18 cellular contexts compared by ENCODE assay signal in genomic region chr14:70901218-70901772, GRCh38. TPM values are rescaled to one million over a fixed set of nuclear protein-coding genes. Genes with fewer than 3 reads are reported as not detected.
DNase-seq lines count a peak whose midpoint lies in the region; ATAC-seq and TF ChIP-seq lines count a peak whose summit lies in the region.
"Had no signal": no experiment of that assay in that cellular context is flagged by ENCODE, and none has a peak within 500 bp of the region (broad histone marks: within the 10 kb centered on the region; RNA-seq: fewer than 3 reads in every experiment).

No MANE protein-coding gene starts in this region.

- intact Hi-C loops in activated CD8-positive, alpha-beta T cell treated with anti-CD3 and anti-CD28 coated beads for 36 hours (cut with micrococcal nuclease), result no loop called here

- no peak overlapping the region for H3K4me3 Mint-ChIP-seq in activated CD8-positive, alpha-beta T cell treated with anti-CD3 and anti-CD28 coated beads for 36 hours
- no peak overlapping the region for H3K4me3 Mint-ChIP-seq in activated CD8-positive, alpha-beta T cell treated with anti-CD3 and anti-CD28 coated beads, Interleukin-2, amount 10 ng/mL, durations not matched to agents 7 days and 5 days
- H3K4me3 Mint-ChIP-seq in stimulated activated naive CD8-positive, alpha-beta T cell treated with anti-CD3 and anti-CD28 coated beads, Interleukin-15, amount 100 ng/mL, for 72 hours, result no peak overlapping the region
- H3K4me3 Mint-ChIP-seq: naive thymus-derived CD8-positive, alpha-beta T cell had no signal

- no peak for DNase-seq in activated CD8-positive, alpha-beta T cell treated with anti-CD3 and anti-CD28 coated beads for 36 hours
- no peak for DNase-seq in activated CD8-positive, alpha-beta T cell treated with anti-CD3 and anti-CD28 coated beads, Interleukin-2, amount 10 ng/mL, durations not matched to agents 7 days and 5 days
- peak; percentile 64 for DNase-seq in fibroblast of the aortic adventitia (ENCODE audit: low read depth)
- no peak for DNase-seq in stimulated activated naive CD8-positive, alpha-beta T cell treated with anti-CD3 and anti-CD28 coated beads, Interleukin-15, amount 100 ng/mL, for 72 hours
- no peak for DNase-seq in stimulated activated CD4-positive, alpha-beta T cell treated with anti-CD3 and anti-CD28 coated beads, Interleukin-15, amount 100 ng/mL, for 24 hours
- DNase-seq: Caco-2; GOT3; hypothalamus; KBM-7; naive thymus-derived CD8-positive, alpha-beta T cell; NCI-H1417; stimulated activated CD4-positive, alpha-beta T cell treated with anti-CD3 and anti-CD28 coated beads, Interleukin-2, amount 100 ng/mL, for 48 hours; upper lobe of right lung had no signal

- H3K27me3 Mint-ChIP-seq in activated CD8-positive, alpha-beta T cell treated with anti-CD3 and anti-CD28 coated beads for 36 hours, result no peaks in the 10 kb centered on the region
- no peaks in the 10 kb centered on the region for H3K27me3 Mint-ChIP-seq in activated CD8-positive, alpha-beta T cell treated with anti-CD3 and anti-CD28 coated beads, Interleukin-2, amount 10 ng/mL, durations not matched to agents 7 days and 5 days (ENCODE audit: low read depth)
- no peaks in the 10 kb centered on the region for H3K27me3 Mint-ChIP-seq in stimulated activated naive CD8-positive, alpha-beta T cell treated with anti-CD3 and anti-CD28 coated beads, Interleukin-15, amount 100 ng/mL, for 72 hours

- TF ChIP-seq CTCF in activated CD8-positive, alpha-beta T cell treated with anti-CD3 and anti-CD28 coated beads for 36 hours (IDR thresholded peaks at IDR 0.05), result no peak
- TF ChIP-seq CTCF in fibroblast of the aortic adventitia (IDR thresholded peaks at IDR 0.05; ENCODE audit: insufficient read depth, low read length), result no peak

- H3K36me3 Mint-ChIP-seq in activated CD8-positive, alpha-beta T cell treated with anti-CD3 and anti-CD28 coated beads for 36 hours (ENCODE audit: low read depth), result no peaks in the 10 kb centered on the region
- H3K36me3 Mint-ChIP-seq in activated CD8-positive, alpha-beta T cell treated with anti-CD3 and anti-CD28 coated beads, Interleukin-2, amount 10 ng/mL, durations not matched to agents 7 days and 5 days (ENCODE audit: low read depth), result peaks cover 5% of the 10 kb centered on the region
- H3K36me3 Mint-ChIP-seq: naive thymus-derived CD8-positive, alpha-beta T cell had no signal

- POLR2A ChIA-PET in activated CD8-positive, alpha-beta T cell treated with anti-CD3 and anti-CD28 coated beads for 36 hours (lab: Charles Lee), result interaction anchor here (1.1 to 12.3 kb wide), 3 partner anchors 8 to 17 kb away, joined by 3 to 163 read pairs (median 3); no protein-coding TSS in a partner anchor
- POLR2A ChIA-PET in activated CD8-positive, alpha-beta T cell treated with anti-CD3 and anti-CD28 coated beads, Interleukin-2, amount 10 ng/mL, durations not matched to agents 7 days and 5 days (lab: Charles Lee), result no interaction called here

- no peak overlapping the region for H3K4me3 ChIP-seq in fibroblast of the aortic adventitia (ENCODE audit: low read depth, low read length)
- H3K4me3 ChIP-seq: coronary artery, upper lobe of right lung had no signal

- peaks cover 54% of the 10 kb centered on the region for H3K4me1 Mint-ChIP-seq in activated CD8-positive, alpha-beta T cell treated with anti-CD3 and anti-CD28 coated beads for 36 hours (ENCODE audit: low read depth)
- H3K4me1 Mint-ChIP-seq in activated CD8-positive, alpha-beta T cell treated with anti-CD3 and anti-CD28 coated beads, Interleukin-2, amount 10 ng/mL, durations not matched to agents 7 days and 5 days (ENCODE audit: low read depth), result peaks cover 57% of the 10 kb centered on the region
- H3K4me1 Mint-ChIP-seq in stimulated activated naive CD8-positive, alpha-beta T cell treated with anti-CD3 and anti-CD28 coated beads, Interleukin-15, amount 100 ng/mL, for 72 hours, result peaks cover 78% of the 10 kb centered on the region

- CTCF ChIA-PET in activated CD8-positive, alpha-beta T cell treated with anti-CD3 and anti-CD28 coated beads for 36 hours (lab: Charles Lee), result interaction anchor here (1.1 to 5.2 kb wide), 8 partner anchors 12 to 83 kb away, joined by 3 to 21 read pairs (median 8); no protein-coding TSS in a partner anchor
- CTCF ChIA-PET in activated CD8-positive, alpha-beta T cell treated with anti-CD3 and anti-CD28 coated beads, Interleukin-2, amount 10 ng/mL, durations not matched to agents 7 days and 5 days (lab: Charles Lee), result interaction anchor here (0.9 to 7.4 kb wide), 8 partner anchors 9 to 83 kb away, joined by 3 to 187 read pairs (median 7); no protein-coding TSS in a partner anchor

- H3K9me3 Mint-ChIP-seq in activated CD8-positive, alpha-beta T cell treated with anti-CD3 and anti-CD28 coated beads for 36 hours, result peaks cover 2% of the 10 kb centered on the region
- peaks cover 3% of the 10 kb centered on the region for H3K9me3 Mint-ChIP-seq in activated CD8-positive, alpha-beta T cell treated with anti-CD3 and anti-CD28 coated beads, Interleukin-2, amount 10 ng/mL, durations not matched to agents 7 days and 5 days (ENCODE audit: insufficient read depth)
- H3K9me3 Mint-ChIP-seq in stimulated activated naive CD8-positive, alpha-beta T cell treated with anti-CD3 and anti-CD28 coated beads, Interleukin-15, amount 100 ng/mL, for 72 hours, result no peaks in the 10 kb centered on the region
- H3K9me3 Mint-ChIP-seq: naive thymus-derived CD8-positive, alpha-beta T cell had no signal

- no peak for ATAC-seq in activated CD8-positive, alpha-beta T cell treated with anti-CD3 and anti-CD28 coated beads for 36 hours
- ATAC-seq in activated CD8-positive, alpha-beta T cell treated with anti-CD3 and anti-CD28 coated beads, Interleukin-2, amount 10 ng/mL, durations not matched to agents 7 days and 5 days, result no peak
- ATAC-seq in SK-N-SH treated with all-trans-retinoic acid at 6 μM for 48 hours (peak; percentile 68), GM18867 (IDR thresholded peaks at IDR 0.05; ENCODE audit: unreplicated experiment) (no peak), HG03378 (IDR thresholded peaks at IDR 0.05; ENCODE audit: unreplicated experiment) (no peak)
- ATAC-seq in stimulated activated naive CD8-positive, alpha-beta T cell treated with anti-CD3 and anti-CD28 coated beads, Interleukin-15, amount 100 ng/mL, for 72 hours, result peak; percentile 22
- ATAC-seq: esophagus mucosa; naive thymus-derived CD8-positive, alpha-beta T cell; upper lobe of right lung had no signal

- H3K27ac Mint-ChIP-seq in activated CD8-positive, alpha-beta T cell treated with anti-CD3 and anti-CD28 coated beads for 36 hours, result peak overlapping the region; percentile 54
- H3K27ac Mint-ChIP-seq in activated CD8-positive, alpha-beta T cell treated with anti-CD3 and anti-CD28 coated beads, Interleukin-2, amount 10 ng/mL, durations not matched to agents 7 days and 5 days, result no peak overlapping the region
- no peak overlapping the region for H3K27ac Mint-ChIP-seq in stimulated activated naive CD8-positive, alpha-beta T cell treated with anti-CD3 and anti-CD28 coated beads, Interleukin-15, amount 100 ng/mL, for 72 hours

TF ChIP-seq in SK-N-SH treated with all-trans-retinoic acid at 6 μM for 48 hours, 23 proteins besides CTCF, POLR2A, EP300 and RAD21:
- TF ChIP-seq ISL1 (CRISPR knock-in tag; IDR thresholded peaks at IDR 0.05), result peak; percentile 57
- TF ChIP-seq ZNF8 (CRISPR knock-in tag; IDR thresholded peaks at IDR 0.05), result no peak
- 0 out of 2 replicates have a peak, but pooled peaks have one; percentile 18 for TF ChIP-seq CREB5 (CRISPR knock-in tag; IDR thresholded peaks at IDR 0.05; ENCODE audit: low read depth)

RNA-seq across cellular contexts. Expression of gene PCNX1, which starts 6.0 kb away (rescaled TPM):
- 10 to 100 TPM; 32.7 to 42.6 TPM for total RNA-seq in activated CD8-positive, alpha-beta T cell treated with anti-CD3 and anti-CD28 coated beads for 36 hours
- 10 to 100 TPM; 67.8 to 68.9 TPM for total RNA-seq in activated CD8-positive, alpha-beta T cell treated with anti-CD3 and anti-CD28 coated beads, Interleukin-2, amount 10 ng/mL, durations not matched to agents 7 days and 5 days
- total RNA-seq in fibroblast of the aortic adventitia (ENCODE audit: low replicate concordance), result 47.4 and 138 TPM in 2 replicates

Comparison
In these comparisons a context has a peak if more than half of its experiments do, and no peak if none do; other contexts are left out.
1. ATAC-seq: peak in SK-N-SH treated with all-trans-retinoic acid at 6 μM for 48 hours (single experiment) and stimulated activated naive CD8-positive, alpha-beta T cell treated with anti-CD3 and anti-CD28 coated beads, Interleukin-15, amount 100 ng/mL, for 72 hours (single experiment); none in activated CD8-positive, alpha-beta T cell treated with anti-CD3 and anti-CD28 coated beads for 36 hours (single experiment), activated CD8-positive, alpha-beta T cell treated with anti-CD3 and anti-CD28 coated beads, Interleukin-2, amount 10 ng/mL, durations not matched to agents 7 days and 5 days (single experiment), GM18867 (single experiment) and HG03378 (single experiment).